Comparison of ENCODE assay signal across 8 cellular contexts in the genomic region with DNA sequence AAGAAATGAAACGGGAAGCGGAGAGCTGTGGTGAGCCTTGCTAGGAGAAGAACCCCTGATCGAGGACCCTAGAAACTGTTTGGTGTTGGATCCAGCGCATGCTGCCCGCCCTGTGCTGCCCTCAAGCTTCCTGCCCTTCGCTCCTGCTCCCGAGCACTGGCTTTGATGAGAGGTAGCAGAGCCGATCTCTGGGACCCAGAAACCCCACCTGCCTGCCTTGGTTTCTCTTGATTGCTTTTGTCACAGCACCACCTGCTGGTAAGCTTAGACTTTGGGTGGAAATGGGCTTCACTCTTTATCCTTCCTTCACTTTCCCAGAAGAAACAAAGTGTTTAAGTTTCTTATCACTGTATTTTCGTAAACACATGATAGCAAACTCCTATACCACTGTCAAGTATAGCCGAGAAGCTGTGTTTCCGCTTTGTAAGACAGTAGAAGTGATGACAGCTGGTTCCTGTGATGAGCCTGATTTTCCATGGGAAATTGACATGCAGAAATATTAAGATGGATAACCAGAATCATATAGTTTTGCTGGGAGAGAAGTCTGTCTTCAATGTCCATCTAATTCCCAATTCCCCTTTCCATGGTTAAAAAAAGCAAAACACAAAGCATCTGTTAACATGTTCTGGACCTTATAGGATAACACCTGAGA.
DNase-seq lines count a peak whose midpoint lies in the region; ATAC-seq and TF ChIP-seq lines count a peak whose summit lies in the region.

No MANE protein-coding gene starts in this region.

- peaks cover 3% of the 10 kb centered on the region for H3K4me1 ChIP-seq in IMR-90 (ENCODE audit: control insufficient read depth, insufficient read depth, low read length)
- H3K4me1 ChIP-seq in SK-N-SH (ENCODE audit: control insufficient read depth in 1 of 2, insufficient read depth in 2 of 2, low read depth in 1 of 2, low read length in 1 of 2): peaks cover 0 to 3% of the 10 kb centered on the region in 2 experiments; a peak in 1 of 4 replicates
- H3K4me1 ChIP-seq in heart right ventricle: peaks cover 0 to 20% (median 4%) of the 10 kb centered on the region in 9 donors
- peaks cover 4% of the 10 kb centered on the region for H3K4me1 ChIP-seq in rectal smooth muscle tissue (ENCODE audit: control insufficient read depth, insufficient read depth, low read length)

- peaks cover 3% of the 10 kb centered on the region for H3K4me1 Mint-ChIP-seq in activated naive CD8-positive, alpha-beta T cell treated with anti-CD3 and anti-CD28 coated beads, Interleukin-2, amount 50 U/mL, for 24 hours

- H4K91ac ChIP-seq in IMR-90 (ENCODE audit: insufficient read depth, low read depth, low read length): no peak overlapping the region

- peak overlapping the region; percentile 59 for H2AK9ac ChIP-seq in IMR-90 (replicated peaks; ENCODE audit: low read depth, low read length, poor library complexity)

- no peak overlapping the region for H2AK5ac ChIP-seq in IMR-90 (ENCODE audit: low read depth, low read length)

- H2AFZ ChIP-seq in IMR-90 (replicated peaks; ENCODE audit: low read length, poor library complexity) (peak overlapping the region; percentile 81), SK-N-SH (ENCODE audit: low read depth) (no peak overlapping the region)

- ATAC-seq in IMR-90 (ENCODE audit: low read depth) (peak; percentile 63), heart right ventricle (peak; percentile 63 to 87 (median 72)), HG02763 (IDR thresholded peaks at IDR 0.05; ENCODE audit: unreplicated experiment) (no peak), GM21390 (IDR thresholded peaks at IDR 0.05; ENCODE audit: unreplicated experiment) (no peak)
- peak; percentile 48 for ATAC-seq in activated naive CD8-positive, alpha-beta T cell treated with anti-CD3 and anti-CD28 coated beads, Interleukin-2, amount 50 U/mL, for 24 hours

- no peak overlapping the region for H3K18ac ChIP-seq in IMR-90 (ENCODE audit: low read depth, low read length)

- no peak for DNase-seq in GM06990 (ENCODE audit: extremely low read depth, insufficient read length)
- DNase-seq in IMR-90: peak; percentile 63
- peak; percentile 81 for DNase-seq in SK-N-SH
- peak; percentile 61 for DNase-seq in activated naive CD8-positive, alpha-beta T cell treated with anti-CD3 and anti-CD28 coated beads, Interleukin-2, amount 50 U/mL, for 24 hours
- DNase-seq in heart right ventricle: peak in 1 of 2 donors; percentile 61

- H3K27ac ChIP-seq in IMR-90 (ENCODE audit: insufficient read depth, low read length): no peak overlapping the region
- no peak overlapping the region for H3K27ac ChIP-seq in SK-N-SH (ENCODE audit: low read depth in 2 of 2, low read length in 1 of 2)
- no peak overlapping the region for H3K27ac ChIP-seq in heart right ventricle
- H3K27ac ChIP-seq in rectal smooth muscle tissue (ENCODE audit: low read depth, low read length): no peak overlapping the region

- no peaks in the 10 kb centered on the region for H3F3A ChIP-seq in SK-N-SH (replicated peaks; ENCODE audit: insufficient read depth)

- no peaks in the 10 kb centered on the region for H3K9me2 ChIP-seq in SK-N-SH

- no peaks in the 10 kb centered on the region for H3K36me3 Mint-ChIP-seq in activated naive CD8-positive, alpha-beta T cell treated with anti-CD3 and anti-CD28 coated beads, Interleukin-2, amount 50 U/mL, for 24 hours (ENCODE audit: low read depth)

- TF ChIP-seq CTCF in GM06990 (IDR thresholded peaks at IDR 0.05; ENCODE audit: insufficient read depth, low read length, poor library complexity, severe bottlenecking) (peak; percentile 81), IMR-90 (conservative IDR thresholded peaks at IDR 0.05; ENCODE audit: low read depth, low read length) (peak; percentile 90), SK-N-SH (IDR thresholded peaks at IDR 0.05) (peak; percentile 87), heart right ventricle (IDR thresholded peaks at IDR 0.05) (peak; percentile 43 to 88 (median 83))

- CTCF ChIA-PET in IMR-90 (lab: Yijun Ruan, JAX) (interaction anchor here (0.6 to 2.1 kb wide), 8 partner anchors 266 to 562 kb away, joined by 3 to 13 read pairs (median 4); a partner anchor contains a TSS), SK-N-SH (lab: Yijun Ruan, JAX) (interaction anchor here (0.6 to 8.0 kb wide), 37 partner anchors 9 to 559 kb away, joined by 3 to 124 read pairs (median 4); a partner anchor contains a TSS)

- no TSS peak for BruUV-seq in IMR-90 (replicated peaks; lab: Mats Ljungman, UMichigan)

- no peak overlapping the region for H2BK20ac ChIP-seq in IMR-90 (ENCODE audit: low read depth, low read length)

- H3K9me3 Mint-ChIP-seq in activated naive CD8-positive, alpha-beta T cell treated with anti-CD3 and anti-CD28 coated beads, Interleukin-2, amount 50 U/mL, for 24 hours: no peaks in the 10 kb centered on the region

- peak overlapping the region; percentile 67 for H3K4me2 ChIP-seq in IMR-90 (ENCODE audit: low read depth, low read length)
- no peak overlapping the region for H3K4me2 ChIP-seq in SK-N-SH

- intact Hi-C loops in IMR-90 (cut with micrococcal nuclease): loop anchor here (1.0 to 10.0 kb wide), 5 partner anchors 267 to 798 kb away; a partner anchor contains a TSS
- intact Hi-C loops in heart right ventricle (cut with DNase I): loop anchor here (1.0 to 10.0 kb wide), 15 partner anchors 265 to 798 kb away; a partner anchor contains a TSS

- no peak for TF ChIP-seq EP300 in SK-N-SH (IDR thresholded peaks at IDR 0.05; ENCODE audit: borderline replicate concordance in 1 of 2, low read depth in 1 of 2, low read length in 1 of 2)

- 66% methylated on average over 4 of the region's 11 CpGs; no CpG with 5 or more reads in 1 of the 2 experiments for WGBS in IMR-90 (ENCODE audit: extremely low coverage in 2 of 2, insufficient read length in 1 of 2), 2 experiments
- 49% methylated on average over 9 of the region's 11 CpGs for WGBS in SK-N-SH (ENCODE audit: low lambda C conversion rate)
- 23 to 26% methylated on average over 11 of the region's 11 CpGs for WGBS in heart right ventricle, 2 donors

- dilution Hi-C loops in IMR-90 (cut with HindIII; ENCODE audit: low sequenced_read_pairs, unreplicated experiment): no loop called here

- H2BK5ac ChIP-seq in IMR-90 (ENCODE audit: low read depth, low read length, poor library complexity, severe bottlenecking): no peak overlapping the region

- H3K79me1 ChIP-seq in IMR-90 (ENCODE audit: low read depth in 1 of 2, low read length in 2 of 2): no peaks in the 10 kb centered on the region; a peak in 1 of 4 replicates

- TF ChIP-seq POLR2A in IMR-90 (IDR thresholded peaks at IDR 0.05; ENCODE audit: low read depth, low read length): no peak

- H3K4ac ChIP-seq in IMR-90 (ENCODE audit: low read depth, low read length): no peak overlapping the region

- in situ Hi-C loops in IMR-90 (cut with MboI; ENCODE audit: low sequenced_read_pairs): loop anchor here (5.0 to 25.0 kb wide), 4 partner anchors 270 to 795 kb away; a partner anchor contains a TSS

- H4K20me1 ChIP-seq in IMR-90 (ENCODE audit: insufficient read depth, low read length) (peaks cover 15% of the 10 kb centered on the region; the same call in 1 of the 2 replicates), SK-N-SH (ENCODE audit: insufficient read depth) (no peaks in the 10 kb centered on the region)

- no peaks in the 10 kb centered on the region for H3K27me3 Mint-ChIP-seq in activated naive CD8-positive, alpha-beta T cell treated with anti-CD3 and anti-CD28 coated beads, Interleukin-2, amount 50 U/mL, for 24 hours

- no peak overlapping the region for H3K4me3 ChIP-seq in GM06990 (replicated peaks; ENCODE audit: low read depth, low read length)
- H3K4me3 ChIP-seq in IMR-90 (ENCODE audit: insufficient read depth, low read depth, low read length): no peak overlapping the region
- H3K4me3 ChIP-seq in SK-N-SH (ENCODE audit: low read depth in 2 of 2, low read length in 1 of 2): peak overlapping the region in 1 of 2 experiments; percentile 11; a peak in 1 of 4 replicates
- H3K4me3 ChIP-seq in heart right ventricle: peak overlapping the region in 8 of 10 donors; percentile 6 to 53 (median 42)
- peak overlapping the region; percentile 49 for H3K4me3 ChIP-seq in rectal smooth muscle tissue (ENCODE audit: low read length)

- H3K27me3 ChIP-seq in GM06990 (replicated peaks; ENCODE audit: control insufficient read depth, insufficient read depth, low read length) (no peaks in the 10 kb centered on the region), IMR-90 (ENCODE audit: control insufficient read depth, insufficient read depth, low read length) (peaks cover 6% of the 10 kb centered on the region), SK-N-SH (ENCODE audit: insufficient read depth) (no peaks in the 10 kb centered on the region), heart right ventricle (no peaks in the 10 kb centered on the region), rectal smooth muscle tissue (ENCODE audit: control insufficient read depth, insufficient read depth, low read length) (no peaks in the 10 kb centered on the region)

- no peak overlapping the region for H2BK120ac ChIP-seq in IMR-90 (ENCODE audit: low read depth, low read length)

- H3K23ac ChIP-seq in IMR-90 (ENCODE audit: low read depth, low read length): no peak overlapping the region

- no peak overlapping the region; the same call in 1 of the 2 replicates for H3K14ac ChIP-seq in IMR-90 (replicated peaks; ENCODE audit: low read depth, low read length)

- TF ChIP-seq RAD21 in IMR-90 (IDR thresholded peaks at IDR 0.05; ENCODE audit: low read length) (peak; percentile 92), SK-N-SH (IDR thresholded peaks at IDR 0.05; ENCODE audit: low read length) (peak; percentile 91)

- H3K79me2 ChIP-seq in SK-N-SH (ENCODE audit: insufficient read depth): no peaks in the 10 kb centered on the region

- no peak overlapping the region for H3K27ac Mint-ChIP-seq in activated naive CD8-positive, alpha-beta T cell treated with anti-CD3 and anti-CD28 coated beads, Interleukin-2, amount 50 U/mL, for 24 hours

- no peaks in the 10 kb centered on the region for H3K9me3 ChIP-seq in IMR-90 (ENCODE audit: control insufficient read depth, insufficient read depth, low read length)
- no peaks in the 10 kb centered on the region for H3K9me3 ChIP-seq in SK-N-SH
- H3K9me3 ChIP-seq in heart right ventricle: no peaks in the 10 kb centered on the region

- H4K8ac ChIP-seq in IMR-90 (ENCODE audit: low read depth in 2 of 2, low read length in 2 of 2): no peak overlapping the region

- H3K36me3 ChIP-seq in GM06990 (ENCODE audit: control insufficient read depth, insufficient read depth, low read length) (no peaks in the 10 kb centered on the region), IMR-90 (ENCODE audit: control insufficient read depth, insufficient read depth, low read length) (peaks cover 8% of the 10 kb centered on the region; the same call in 1 of the 2 replicates), SK-N-SH (replicated peaks in 1 of 2; ENCODE audit: control insufficient read depth in 1 of 2, insufficient read depth in 2 of 2, low read length in 1 of 2) (no peaks in the 10 kb centered on the region), heart right ventricle (peaks cover 0 to 33% (median 7%) of the 10 kb centered on the region in 9 donors), rectal smooth muscle tissue (ENCODE audit: control insufficient read depth, insufficient read depth, low read length) (peaks cover 7% of the 10 kb centered on the region)

- no peak overlapping the region for H4K5ac ChIP-seq in IMR-90 (ENCODE audit: low read depth, low read length)

- H2BK15ac ChIP-seq in IMR-90 (ENCODE audit: low read depth, low read length): no peak overlapping the region

- H3K9ac ChIP-seq in IMR-90 (ENCODE audit: low read depth, low read length) (no peak overlapping the region), SK-N-SH (no peak overlapping the region), rectal smooth muscle tissue (ENCODE audit: low read length) (no peak overlapping the region)

- no peak overlapping the region for H3K56ac ChIP-seq in IMR-90 (ENCODE audit: extremely low read depth, insufficient read depth, low read length)

- no peak overlapping the region for H3K4me3 Mint-ChIP-seq in activated naive CD8-positive, alpha-beta T cell treated with anti-CD3 and anti-CD28 coated beads, Interleukin-2, amount 50 U/mL, for 24 hours

- POLR2A ChIA-PET in IMR-90 (lab: Charles Lee; ENCODE audit: unreplicated experiment): no interaction called here
- POLR2A ChIA-PET in SK-N-SH (lab: Yijun Ruan, JAX): interaction anchor here (0.9 kb wide), 1 partner anchor 267 kb away, joined by 3 read pairs; a partner anchor contains a TSS

- peaks cover 6% of the 10 kb centered on the region; the same call in 1 of the 2 replicates for H3K9me1 ChIP-seq in IMR-90 (ENCODE audit: insufficient read depth, low read length)

Comparison
In these comparisons a context has a peak if more than half of its experiments do, and no peak if none do; other contexts are left out.
1. H3K4me3 ChIP-seq: peak in heart right ventricle (8 of 10) and rectal smooth muscle tissue (single experiment); none in GM06990 (single experiment) and IMR-90 (single experiment).
2. ATAC-seq: peak in IMR-90 (single experiment), activated naive CD8-positive, alpha-beta T cell treated with anti-CD3 and anti-CD28 coated beads, Interleukin-2, amount 50 U/mL, for 24 hours (single experiment) and heart right ventricle (8 of 8); none in HG02763 (single experiment) and GM21390 (single experiment).
3. Peak in every context shown above with its lines, with median percentiles within 50 percentile points of each other: CTCF ChIP-seq.